ENCODE assay signal across 8 cellular contexts in genomic region chr7:86904949-86905834, GRCh38.
DNase-seq lines count a peak whose midpoint lies in the region; ATAC-seq, FAIRE-seq and TF ChIP-seq lines count a peak whose summit lies in the region.

No MANE protein-coding gene starts in this region.

- H3K4me3 Mint-ChIP-seq in activated naive CD4-positive, alpha-beta T cell treated with anti-CD3 and anti-CD28 coated beads for 36 hours, result no peak overlapping the region
- no peak overlapping the region for H3K4me3 Mint-ChIP-seq in activated naive CD4-positive, alpha-beta T cell treated with anti-CD3 and anti-CD28 coated beads, Interleukin-2, amount 10 ng/mL, durations not matched to agents 7 days and 5 days

- H3K36me3 ChIP-seq in Panc1 (ENCODE audit: control insufficient read depth, insufficient read depth, low read length) (no peaks in the 10 kb centered on the region), testis (ENCODE audit: low read depth, missing control alignments) (no peaks in the 10 kb centered on the region)

- H3K4me3 ChIP-seq in Panc1 (ENCODE audit: low read depth in 2 of 2, low read length in 2 of 2), result no peak overlapping the region
- H3K4me3 ChIP-seq in testis, result no peak overlapping the region

- peak; percentile 23 for DNase-seq in activated naive CD4-positive, alpha-beta T cell treated with anti-CD3 and anti-CD28 coated beads for 36 hours
- DNase-seq in activated naive CD4-positive, alpha-beta T cell treated with anti-CD3 and anti-CD28 coated beads, Interleukin-2, amount 10 ng/mL, durations not matched to agents 7 days and 5 days, result no peak
- no peak for DNase-seq in Panc1 (ENCODE audit: low read depth, low spot score)
- DNase-seq in foreskin keratinocyte, result peak in 1 of 2 donors; percentile 6
- DNase-seq in testis, result peak; percentile 46
- DNase-seq in RCC 7860 (ENCODE audit: low spot score), result no peak

- H3K27me3 ChIP-seq in Panc1 (ENCODE audit: control insufficient read depth, insufficient read depth, low read length) (no peaks in the 10 kb centered on the region; the same call in 1 of the 2 replicates), foreskin keratinocyte (no peaks in the 10 kb centered on the region), testis (no peaks in the 10 kb centered on the region)

- H3K27ac Mint-ChIP-seq in activated naive CD4-positive, alpha-beta T cell treated with anti-CD3 and anti-CD28 coated beads for 36 hours, result no peak overlapping the region
- no peak overlapping the region for H3K27ac Mint-ChIP-seq in activated naive CD4-positive, alpha-beta T cell treated with anti-CD3 and anti-CD28 coated beads, Interleukin-2, amount 10 ng/mL, durations not matched to agents 7 days and 5 days

- H3K27me3 Mint-ChIP-seq in activated naive CD4-positive, alpha-beta T cell treated with anti-CD3 and anti-CD28 coated beads for 36 hours (ENCODE audit: low read depth), result peaks cover 3% of the 10 kb centered on the region
- no peaks in the 10 kb centered on the region for H3K27me3 Mint-ChIP-seq in activated naive CD4-positive, alpha-beta T cell treated with anti-CD3 and anti-CD28 coated beads, Interleukin-2, amount 10 ng/mL, durations not matched to agents 7 days and 5 days

- H3K9me3 ChIP-seq in Panc1 (ENCODE audit: control insufficient read depth, insufficient read depth, low read depth, low read length), result no peaks in the 10 kb centered on the region
- H3K9me3 ChIP-seq in testis, result no peaks in the 10 kb centered on the region

- H3K27ac ChIP-seq in Panc1 (ENCODE audit: low read length) (no peak overlapping the region), foreskin keratinocyte (no peak overlapping the region), testis (no peak overlapping the region)

- H3K4me1 ChIP-seq in Panc1 (ENCODE audit: control insufficient read depth, insufficient read depth, low read length) (no peaks in the 10 kb centered on the region), foreskin keratinocyte (no peaks in the 10 kb centered on the region), testis (no peaks in the 10 kb centered on the region)

- TF ChIP-seq CTCF in Panc1 (IDR thresholded peaks at IDR 0.05) (peak; percentile 75), foreskin keratinocyte (conservative IDR thresholded peaks at IDR 0.05) (peak; percentile 62), testis (IDR thresholded peaks at IDR 0.05) (peak; percentile 30 to 53 (median 40))

- no peaks in the 10 kb centered on the region for H3K36me3 Mint-ChIP-seq in activated naive CD4-positive, alpha-beta T cell treated with anti-CD3 and anti-CD28 coated beads for 36 hours (ENCODE audit: low read depth)
- H3K36me3 Mint-ChIP-seq in activated naive CD4-positive, alpha-beta T cell treated with anti-CD3 and anti-CD28 coated beads, Interleukin-2, amount 10 ng/mL, durations not matched to agents 7 days and 5 days, result no peaks in the 10 kb centered on the region

- CTCF ChIA-PET in activated naive CD4-positive, alpha-beta T cell treated with anti-CD3 and anti-CD28 coated beads for 36 hours (lab: Charles Lee), result interaction anchor here (0.6 to 1.8 kb wide), 17 partner anchors 9 to 1851 kb away, joined by 3 to 7 read pairs (median 4); no protein-coding TSS in a partner anchor
- CTCF ChIA-PET in activated naive CD4-positive, alpha-beta T cell treated with anti-CD3 and anti-CD28 coated beads, Interleukin-2, amount 10 ng/mL, durations not matched to agents 7 days and 5 days (lab: Charles Lee), result interaction anchor here (0.6 to 0.7 kb wide), 5 partner anchors 89 to 1749 kb away, joined by 3 read pairs; no protein-coding TSS in a partner anchor
- CTCF ChIA-PET in Panc1 (lab: Charles Lee), result interaction anchor here (0.5 to 0.7 kb wide), 9 partner anchors 8 to 1904 kb away, joined by 3 to 11 read pairs (median 5); no protein-coding TSS in a partner anchor

- in situ Hi-C loops in Panc1 (cut with HindIII; ENCODE audit: low pct_unique_long_range_greater_than_20kb, low sequenced_read_pairs), result no loop called here

- ATAC-seq in HG02763 (IDR thresholded peaks at IDR 0.05; ENCODE audit: unreplicated experiment), result peak; percentile 66
- no peak for ATAC-seq in Panc1
- ATAC-seq in foreskin keratinocyte, result peak; percentile 57
- no peak for ATAC-seq in HG02571 (IDR thresholded peaks at IDR 0.05; ENCODE audit: unreplicated experiment)

- TF ChIP-seq POLR2A in testis (IDR thresholded peaks at IDR 0.05), result no peak

- POLR2A ChIA-PET in Panc1 (lab: Charles Lee), result interaction anchor here (0.5 to 0.6 kb wide), 2 partner anchors 234 to 346 kb away, joined by 3 read pairs; no protein-coding TSS in a partner anchor

- BruUV-seq in Panc1 (replicated peaks; lab: Mats Ljungman, UMichigan), result no TSS peak

- no peaks in the 10 kb centered on the region for H3K9me3 Mint-ChIP-seq in activated naive CD4-positive, alpha-beta T cell treated with anti-CD3 and anti-CD28 coated beads for 36 hours
- no peaks in the 10 kb centered on the region for H3K9me3 Mint-ChIP-seq in activated naive CD4-positive, alpha-beta T cell treated with anti-CD3 and anti-CD28 coated beads, Interleukin-2, amount 10 ng/mL, durations not matched to agents 7 days and 5 days

- intact Hi-C loops in activated naive CD4-positive, alpha-beta T cell treated with anti-CD3 and anti-CD28 coated beads for 36 hours (cut with micrococcal nuclease), result loop anchor here (5.0 to 10.0 kb wide), 2 partner anchors 430 to 1873 kb away; no protein-coding TSS in a partner anchor
- intact Hi-C loops in Panc1 (cut with micrococcal nuclease; ENCODE audit: unreplicated experiment) (loop anchor here (10.0 kb wide), 1 partner anchor 430 kb away; no protein-coding TSS in a partner anchor), testis (cut with DNase I; ENCODE audit: low total_unique reads) (loop anchor here (10.0 kb wide), 1 partner anchor 1010 kb away; no protein-coding TSS in a partner anchor)

- H3K4me1 Mint-ChIP-seq in activated naive CD4-positive, alpha-beta T cell treated with anti-CD3 and anti-CD28 coated beads for 36 hours (ENCODE audit: low read depth), result no peaks in the 10 kb centered on the region
- no peaks in the 10 kb centered on the region for H3K4me1 Mint-ChIP-seq in activated naive CD4-positive, alpha-beta T cell treated with anti-CD3 and anti-CD28 coated beads, Interleukin-2, amount 10 ng/mL, durations not matched to agents 7 days and 5 days

- FAIRE-seq in RCC 7860 (lab: Jason Lieb, UNC), result no peak

- WGBS in testis, 2 donors, result 35 to 37% methylated on average over 3 of the region's 3 CpGs

Comparison
In these comparisons a context has a peak if more than half of its experiments do, and no peak if none do; other contexts are left out.
1. DNase-seq: peak in activated naive CD4-positive, alpha-beta T cell treated with anti-CD3 and anti-CD28 coated beads for 36 hours (single experiment) and testis (single experiment); none in activated naive CD4-positive, alpha-beta T cell treated with anti-CD3 and anti-CD28 coated beads, Interleukin-2, amount 10 ng/mL, durations not matched to agents 7 days and 5 days (single experiment), Panc1 (single experiment) and RCC 7860 (single experiment).
2. ATAC-seq: peak in HG02763 (single experiment) and foreskin keratinocyte (single experiment); none in Panc1 (single experiment) and HG02571 (single experiment).
3. Peak in every context shown above with its lines, with median percentiles within 50 percentile points of each other: CTCF ChIP-seq.